In the genomic region with DNA sequence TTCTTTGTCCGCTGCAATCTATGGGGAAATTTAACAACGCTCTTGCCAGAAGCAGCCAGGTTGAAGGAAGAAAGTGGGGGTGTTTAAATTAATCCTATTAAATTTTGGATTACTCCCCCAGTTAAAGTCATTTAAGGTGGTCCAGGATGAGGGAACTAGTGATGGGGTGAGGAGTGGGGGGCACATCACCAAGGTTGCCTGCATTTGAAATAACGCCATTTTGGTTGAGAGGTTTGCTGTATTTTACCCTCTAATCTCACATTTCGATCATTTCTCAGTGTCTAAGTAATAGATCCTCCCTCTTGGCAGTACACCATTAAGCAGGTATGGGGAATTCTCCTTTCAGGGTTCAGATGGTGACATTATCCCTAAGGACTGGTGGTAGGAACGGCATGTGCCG, we compare ENCODE assay signal across 11 cellular contexts. TPM values are rescaled to one million over a fixed set of nuclear protein-coding genes. Genes with fewer than 3 reads are reported as not detected.
DNase-seq lines count a peak whose midpoint lies in the region; ATAC-seq and TF ChIP-seq lines count a peak whose summit lies in the region.
"Had no signal": no experiment of that assay in that cellular context is flagged by ENCODE, and none has a peak within 500 bp of the region (broad histone marks: within the 10 kb centered on the region; RNA-seq: fewer than 3 reads in every experiment).

No MANE protein-coding gene starts in this region.

- peaks cover 6% of the 10 kb centered on the region for H3K4me1 Mint-ChIP-seq in T-helper 1 cell treated with Interleukin-12 subunit alpha and Interleukin-12 subunit beta and Interleukin-4 antibody, amounts not matched to agents 30 μg/mL and 1 μg/mL, for 36 hours (ENCODE audit: low read depth)

- no peaks in the 10 kb centered on the region for H3K9me3 Mint-ChIP-seq in T-helper 1 cell treated with Interleukin-12 subunit alpha and Interleukin-12 subunit beta and Interleukin-4 antibody, amounts not matched to agents 30 μg/mL and 1 μg/mL, for 36 hours

- H3K4me3 Mint-ChIP-seq in T-helper 1 cell treated with Interleukin-12 subunit alpha and Interleukin-12 subunit beta and Interleukin-4 antibody, amounts not matched to agents 30 μg/mL and 1 μg/mL, for 36 hours, result no peak overlapping the region
- H3K4me3 Mint-ChIP-seq: activated CD4-positive, alpha-beta memory T cell treated with anti-CD3 and anti-CD28 coated beads, Interleukin-2, amount 10 ng/mL, durations not matched to agents 7 days and 5 days had no signal

- H3K27ac ChIP-seq in mesodermal cell (ENCODE audit: low read depth, low read length, severe bottlenecking) (peak overlapping the region; percentile 70), thyroid gland (peak overlapping the region in 2 of 3 donors; percentile 64 to 79)

- peaks cover 78% of the 10 kb centered on the region for H3K27me3 Mint-ChIP-seq in T-helper 1 cell treated with Interleukin-12 subunit alpha and Interleukin-12 subunit beta and Interleukin-4 antibody, amounts not matched to agents 30 μg/mL and 1 μg/mL, for 36 hours (ENCODE audit: low read depth)

- no peak for ATAC-seq in GM18868 (IDR thresholded peaks at IDR 0.05; ENCODE audit: unreplicated experiment)

- no peaks in the 10 kb centered on the region for H3K27me3 ChIP-seq in thyroid gland

- H3K36me3 Mint-ChIP-seq in T-helper 1 cell treated with Interleukin-12 subunit alpha and Interleukin-12 subunit beta and Interleukin-4 antibody, amounts not matched to agents 30 μg/mL and 1 μg/mL, for 36 hours (ENCODE audit: low read depth), result no peaks in the 10 kb centered on the region
- H3K36me3 Mint-ChIP-seq: IgD-negative memory B cell had no signal

- 0 to 7% methylated on average over 2 to 3 of the region's 6 CpGs for WGBS in mesodermal cell (ENCODE audit: insufficient coverage in 2 of 2), 2 experiments
- 2% methylated on average over 6 of the region's 6 CpGs for WGBS in thyroid gland, 2 donors

- TF ChIP-seq POLR2A in thyroid gland (IDR thresholded peaks at IDR 0.05), result no peak

- DNase-seq in T-helper 1 cell (no peak), choroid plexus epithelial cell (ENCODE audit: low read depth) (no peak), thyroid gland (no peak), T-helper 9 cell (no peak), middle frontal gyrus (ENCODE audit: extremely low spot score, low spot score) (no peak)
- DNase-seq: activated CD4-positive, alpha-beta memory T cell treated with anti-CD3 and anti-CD28 coated beads, Interleukin-2, amount 10 ng/mL, durations not matched to agents 7 days and 5 days; effector CD8-positive, alpha-beta T cell had no signal

- no peaks in the 10 kb centered on the region for H3K36me3 ChIP-seq in mesodermal cell (ENCODE audit: control insufficient read depth, insufficient read depth, low read length)
- H3K36me3 ChIP-seq in thyroid gland, result no peaks in the 10 kb centered on the region

- intact Hi-C loops in thyroid gland (cut with DNase I), result no loop called here

- H3K9me3 ChIP-seq in mesodermal cell (ENCODE audit: control insufficient read depth, low read length), result no peaks in the 10 kb centered on the region
- no peaks in the 10 kb centered on the region for H3K9me3 ChIP-seq in thyroid gland

- H3K27ac Mint-ChIP-seq in T-helper 1 cell treated with Interleukin-12 subunit alpha and Interleukin-12 subunit beta and Interleukin-4 antibody, amounts not matched to agents 30 μg/mL and 1 μg/mL, for 36 hours, result peak overlapping the region; percentile 62
- H3K27ac Mint-ChIP-seq: activated CD4-positive, alpha-beta memory T cell treated with anti-CD3 and anti-CD28 coated beads, Interleukin-2, amount 10 ng/mL, durations not matched to agents 7 days and 5 days had no signal

- TF ChIP-seq CTCF in choroid plexus epithelial cell (conservative IDR thresholded peaks at IDR 0.05; ENCODE audit: low read depth, low read length) (no peak), thyroid gland (IDR thresholded peaks at IDR 0.05) (no peak)

- H3K4me3 ChIP-seq in choroid plexus epithelial cell (ENCODE audit: low read depth, low read length) (peak overlapping the region; percentile 84), mesodermal cell (ENCODE audit: extremely low read depth, insufficient read depth, low read length, poor library complexity, severe bottlenecking) (peak overlapping the region; percentile 70), thyroid gland (replicated peaks in 1 of 3) (peak overlapping the region; percentile 43 to 67 (median 53))

- peaks cover 8% of the 10 kb centered on the region for H3K4me1 ChIP-seq in mesodermal cell (ENCODE audit: control insufficient read depth, insufficient read depth, low read length, poor library complexity, severe bottlenecking)
- peaks cover 6 to 43% of the 10 kb centered on the region in 2 donors for H3K4me1 ChIP-seq in thyroid gland

RNA-seq across cellular contexts. Expression of gene FLRT2, which starts 2.6 kb away (rescaled TPM):
- polyA plus RNA-seq in mesodermal cell (2013, experiment 1 of 2), result 82.3 TPM
- 80.4 TPM for polyA plus RNA-seq in mesodermal cell (2013, experiment 2 of 2)
- 10 to 100 TPM in 3 of 4 donors, 1 to 10 TPM in 1; 9.3 to 38.9 (median 23.5) TPM for total RNA-seq in thyroid gland
- total RNA-seq: activated CD4-positive, alpha-beta memory T cell treated with anti-CD3 and anti-CD28 coated beads, Interleukin-2, amount 10 ng/mL, durations not matched to agents 7 days and 5 days had no signal
- polyA plus RNA-seq: IgD-negative memory B cell had no signal
